In genomic region chr1:107804746-107805145, GRCh38 we compare ENCODE assay signal across 19 cellular contexts.
A peak's percentile ranks its signal among the peaks of the same experiment; 100 is the strongest.
DNase-seq lines count a peak whose midpoint lies in the region; ATAC-seq, FAIRE-seq and TF ChIP-seq lines count a peak whose summit lies in the region.
"Had no signal": no experiment of that assay in that cellular context is flagged by ENCODE, and none has a peak within 500 bp of the region (broad histone marks: within the 10 kb centered on the region; RNA-seq: fewer than 3 reads in every experiment).

No MANE protein-coding gene starts in this region.

- H3K4me3 Mint-ChIP-seq in T-helper 2 cell treated with Interferon-gamma antibody and Interleukin-4, amounts not matched to agents 5 μg/mL and 100 μg/mL, for 36 hours, result peak overlapping the region; percentile 66
- peak overlapping the region; percentile 26 for H3K4me3 Mint-ChIP-seq in WTC11
- H3K4me3 Mint-ChIP-seq in naive B cell, result peak overlapping the region; percentile 67 to 95 (median 87)
- H3K4me3 Mint-ChIP-seq: brain had no signal

- H3K9me3 Mint-ChIP-seq in T-helper 2 cell treated with Interferon-gamma antibody and Interleukin-4, amounts not matched to agents 5 μg/mL and 100 μg/mL, for 36 hours, result peaks cover 9% of the 10 kb centered on the region
- H3K9me3 Mint-ChIP-seq in WTC11, result peaks cover 13% of the 10 kb centered on the region
- H3K9me3 Mint-ChIP-seq in naive B cell, result peaks cover 0 to 6% (median 4%) of the 10 kb centered on the region in 7 donors

- CTCF ChIA-PET in WTC11 (lab: Charles Lee), result interaction anchor here (0.9 to 1.3 kb wide), 2 partner anchors 23 to 304 kb away, joined by 3 read pairs; no protein-coding TSS in a partner anchor

- FAIRE-seq in urothelium cell line (lab: Jason Lieb, UNC), result no peak
- FAIRE-seq: RCC 7860 had no signal

- H3K4me1 ChIP-seq in HUES48 (ENCODE audit: control insufficient read depth, insufficient read depth, low read length) (peaks cover 31% of the 10 kb centered on the region), gastrocnemius medialis (no peaks in the 10 kb centered on the region)

- H3K36me3 ChIP-seq in HUES48 (ENCODE audit: control insufficient read depth, insufficient read depth, low read length), result no peaks in the 10 kb centered on the region
- H3K36me3 ChIP-seq in gastrocnemius medialis, result no peaks in the 10 kb centered on the region

- peaks cover 33% of the 10 kb centered on the region for H3K4me1 Mint-ChIP-seq in T-helper 2 cell treated with Interferon-gamma antibody and Interleukin-4, amounts not matched to agents 5 μg/mL and 100 μg/mL, for 36 hours (ENCODE audit: low read depth)
- H3K4me1 Mint-ChIP-seq in WTC11 (peaks cover 38% of the 10 kb centered on the region), naive B cell (peaks cover 75 to 89% (median 89%) of the 10 kb centered on the region in 3 donors)
- H3K4me1 Mint-ChIP-seq: brain had no signal

- H3K27ac ChIP-seq in HUES48 (ENCODE audit: low read depth, low read length) (peak overlapping the region; percentile 52), gastrocnemius medialis (no peak overlapping the region)
- H3K27ac ChIP-seq: hepatocyte had no signal

- H3K9me3 ChIP-seq in HUES48 (ENCODE audit: control insufficient read depth, insufficient read depth, low read length) (no peaks in the 10 kb centered on the region), gastrocnemius medialis (no peaks in the 10 kb centered on the region)

- in situ Hi-C loops in gastrocnemius medialis (cut with MboI; ENCODE audit: low sequenced_read_pairs in 4 of 4), result no loop called here

- TF ChIP-seq POLR2A in gastrocnemius medialis (IDR thresholded peaks at IDR 0.05), result no peak

- ATAC-seq in WTC11, result no peak; the same call in 1 of the 2 replicates
- peak in 1 of 2 donors; percentile 28 for ATAC-seq in naive B cell (ENCODE audit: low read depth in 2 of 2)
- ATAC-seq in left cardiac atrium, result no peak
- no peak for ATAC-seq in gastrocnemius medialis

- H3K4me3 ChIP-seq in HUES48 (ENCODE audit: low read depth, low read length), result peak overlapping the region; percentile 17; the same call in 1 of the 2 replicates
- no peak overlapping the region for H3K4me3 ChIP-seq in gastrocnemius medialis
- H3K4me3 ChIP-seq: hepatocyte had no signal

- no peak overlapping the region; the same call in 1 of the 2 replicates for H3K9ac ChIP-seq in HUES48 (ENCODE audit: low read depth, low read length)

- intact Hi-C loops in left cardiac atrium (cut with DNase I) (no loop called here), gastrocnemius medialis (cut with DNase I; ENCODE audit: low total_unique reads) (no loop called here)

- TF ChIP-seq CTCF in WTC11 (IDR thresholded peaks at IDR 0.05) (no peak), gastrocnemius medialis (IDR thresholded peaks at IDR 0.05 in 4 of 5, conservative IDR thresholded peaks at IDR 0.05 in 1 of 5) (no peak)

- H3K27me3 ChIP-seq in HUES48 (ENCODE audit: control insufficient read depth, insufficient read depth, low read length) (no peaks in the 10 kb centered on the region), gastrocnemius medialis (no peaks in the 10 kb centered on the region)
- H3K27me3 ChIP-seq: hepatocyte had no signal

- peaks cover 8% of the 10 kb centered on the region for H3K36me3 Mint-ChIP-seq in T-helper 2 cell treated with Interferon-gamma antibody and Interleukin-4, amounts not matched to agents 5 μg/mL and 100 μg/mL, for 36 hours (ENCODE audit: low read depth)
- no peaks in the 10 kb centered on the region for H3K36me3 Mint-ChIP-seq in WTC11
- peaks cover 0 to 2% of the 10 kb centered on the region in 2 donors for H3K36me3 Mint-ChIP-seq in naive B cell
- H3K36me3 Mint-ChIP-seq: brain had no signal

- DNase-seq in T-helper 2 cell treated with Interferon-gamma antibody and Interleukin-4, amounts not matched to agents 5 μg/mL and 100 μg/mL, for 36 hours (ENCODE audit: low spot score), result no peak
- DNase-seq in T-helper 2 cell, result no peak
- DNase-seq in WTC11 (ENCODE audit: low spot score), result no peak
- DNase-seq in naive B cell, result no peak
- no peak for DNase-seq in left cardiac atrium
- DNase-seq in gastrocnemius medialis, result no peak
- no peak for DNase-seq in urothelium cell line (ENCODE audit: low spot score)
- DNase-seq: activated CD4-positive, CD25-positive, alpha-beta regulatory T cell treated with anti-CD3 and anti-CD28 coated beads, Interleukin-2, amount 50 U/mL, for 72 hours; activated effector memory CD4-positive, alpha-beta T cell treated with Interleukin-2 at 50 U/mL for 16 hours; EL; GOT3; NCI-H748 treated with DMSO at 0.1 percent for 48 hours; stimulated activated CD4-positive, alpha-beta T cell treated with anti-CD3 and anti-CD28 coated beads, Interleukin-4, amount 100 ng/mL, for 1 hour; stimulated activated CD8-positive, alpha-beta memory T cell treated with anti-CD3 and anti-CD28 coated beads, Interleukin-4, amount 100 ng/mL, for 48 hours; trophoblast cell had no signal

- POLR2A ChIA-PET in WTC11 (lab: Charles Lee), result no interaction called here

- H3K27ac Mint-ChIP-seq in T-helper 2 cell treated with Interferon-gamma antibody and Interleukin-4, amounts not matched to agents 5 μg/mL and 100 μg/mL, for 36 hours, result peak overlapping the region; percentile 66
- H3K27ac Mint-ChIP-seq in WTC11, result peak overlapping the region; percentile 85
- H3K27ac Mint-ChIP-seq in naive B cell, result peak overlapping the region; percentile 61 to 95 (median 92)
- H3K27ac Mint-ChIP-seq: brain had no signal

- H3K27me3 Mint-ChIP-seq in T-helper 2 cell treated with Interferon-gamma antibody and Interleukin-4, amounts not matched to agents 5 μg/mL and 100 μg/mL, for 36 hours (ENCODE audit: low read depth), result peaks cover 15% of the 10 kb centered on the region
- no peaks in the 10 kb centered on the region for H3K27me3 Mint-ChIP-seq in WTC11 (ENCODE audit: low read depth)
- no peaks in the 10 kb centered on the region for H3K27me3 Mint-ChIP-seq in naive B cell
- H3K27me3 Mint-ChIP-seq: brain had no signal

TF ChIP-seq in WTC11, 78 proteins besides CTCF, POLR2A, EP300 and RAD21 (continues in another document):
- TF ChIP-seq FOXJ3 (CRISPR knock-in tag; IDR thresholded peaks at IDR 0.05; ENCODE audit: borderline replicate concordance), result no peak
- TF ChIP-seq CBFB (CRISPR knock-in tag; IDR thresholded peaks at IDR 0.05; ENCODE audit: low read depth), result no peak
- TF ChIP-seq ZNF396 (CRISPR knock-in tag; IDR thresholded peaks at IDR 0.05; ENCODE audit: borderline replicate concordance), result no peak
- no peak for TF ChIP-seq FOXP1 (CRISPR knock-in tag; IDR thresholded peaks at IDR 0.05; ENCODE audit: borderline replicate concordance)
- no peak for TF ChIP-seq NR3C1 (CRISPR knock-in tag; conservative IDR thresholded peaks at IDR 0.05; ENCODE audit: low read depth)
- TF ChIP-seq USF2 (CRISPR knock-in tag; IDR thresholded peaks at IDR 0.05), result no peak
- TF ChIP-seq, protein P1, sequence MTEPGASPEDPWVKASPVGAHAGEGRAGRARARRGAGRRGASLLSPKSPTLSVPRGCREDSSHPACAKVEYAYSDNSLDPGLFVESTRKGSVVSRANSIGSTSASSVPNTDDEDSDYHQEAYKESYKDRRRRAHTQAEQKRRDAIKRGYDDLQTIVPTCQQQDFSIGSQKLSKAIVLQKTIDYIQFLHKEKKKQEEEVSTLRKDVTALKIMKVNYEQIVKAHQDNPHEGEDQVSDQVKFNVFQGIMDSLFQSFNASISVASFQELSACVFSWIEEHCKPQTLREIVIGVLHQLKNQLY (CRISPR knock-in tag; IDR thresholded peaks at IDR 0.05), result no peak
- TF ChIP-seq ATF1 (CRISPR knock-in tag; IDR thresholded peaks at IDR 0.05), result no peak
- no peak for TF ChIP-seq OVOL2 (CRISPR knock-in tag; IDR thresholded peaks at IDR 0.05; ENCODE audit: borderline replicate concordance)
- TF ChIP-seq, protein P2, sequence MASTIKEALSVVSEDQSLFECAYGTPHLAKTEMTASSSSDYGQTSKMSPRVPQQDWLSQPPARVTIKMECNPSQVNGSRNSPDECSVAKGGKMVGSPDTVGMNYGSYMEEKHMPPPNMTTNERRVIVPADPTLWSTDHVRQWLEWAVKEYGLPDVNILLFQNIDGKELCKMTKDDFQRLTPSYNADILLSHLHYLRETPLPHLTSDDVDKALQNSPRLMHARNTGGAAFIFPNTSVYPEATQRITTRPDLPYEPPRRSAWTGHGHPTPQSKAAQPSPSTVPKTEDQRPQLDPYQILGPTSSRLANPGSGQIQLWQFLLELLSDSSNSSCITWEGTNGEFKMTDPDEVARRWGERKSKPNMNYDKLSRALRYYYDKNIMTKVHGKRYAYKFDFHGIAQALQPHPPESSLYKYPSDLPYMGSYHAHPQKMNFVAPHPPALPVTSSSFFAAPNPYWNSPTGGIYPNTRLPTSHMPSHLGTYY (CRISPR knock-in tag; IDR thresholded peaks at IDR 0.05), result no peak
- no peak for TF ChIP-seq ZBTB43 (CRISPR knock-in tag; IDR thresholded peaks at IDR 0.05)
- TF ChIP-seq, protein P3, sequence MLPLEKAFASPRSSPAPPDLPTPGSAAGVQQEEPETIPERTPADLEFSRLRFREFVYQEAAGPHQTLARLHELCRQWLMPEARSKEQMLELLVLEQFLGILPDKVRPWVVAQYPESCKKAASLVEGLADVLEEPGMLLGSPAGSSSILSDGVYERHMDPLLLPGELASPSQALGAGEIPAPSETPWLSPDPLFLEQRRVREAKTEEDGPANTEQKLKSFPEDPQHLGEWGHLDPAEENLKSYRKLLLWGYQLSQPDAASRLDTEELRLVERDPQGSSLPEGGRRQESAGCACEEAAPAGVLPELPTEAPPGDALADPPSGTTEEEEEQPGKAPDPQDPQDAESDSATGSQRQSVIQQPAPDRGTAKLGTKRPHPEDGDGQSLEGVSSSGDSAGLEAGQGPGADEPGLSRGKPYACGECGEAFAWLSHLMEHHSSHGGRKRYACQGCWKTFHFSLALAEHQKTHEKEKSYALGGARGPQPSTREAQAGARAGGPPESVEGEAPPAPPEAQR (CRISPR knock-in tag; IDR thresholded peaks at IDR 0.05), result no peak
- TF ChIP-seq NFYB (CRISPR knock-in tag; conservative IDR thresholded peaks at IDR 0.05; ENCODE audit: low read depth), result no peak

Comparison
In these comparisons a context has a peak if more than half of its experiments do, and no peak if none do; other contexts are left out.
1. H3K4me3 Mint-ChIP-seq: peak in every context shown above with its lines; median percentile 87 in naive B cell; 66 in T-helper 2 cell treated with Interferon-gamma antibody and Interleukin-4, amounts not matched to agents 5 μg/mL and 100 μg/mL, for 36 hours; 26 in WTC11.